Comparison of ENCODE assay signal across 9 cellular contexts in the genomic region with DNA sequence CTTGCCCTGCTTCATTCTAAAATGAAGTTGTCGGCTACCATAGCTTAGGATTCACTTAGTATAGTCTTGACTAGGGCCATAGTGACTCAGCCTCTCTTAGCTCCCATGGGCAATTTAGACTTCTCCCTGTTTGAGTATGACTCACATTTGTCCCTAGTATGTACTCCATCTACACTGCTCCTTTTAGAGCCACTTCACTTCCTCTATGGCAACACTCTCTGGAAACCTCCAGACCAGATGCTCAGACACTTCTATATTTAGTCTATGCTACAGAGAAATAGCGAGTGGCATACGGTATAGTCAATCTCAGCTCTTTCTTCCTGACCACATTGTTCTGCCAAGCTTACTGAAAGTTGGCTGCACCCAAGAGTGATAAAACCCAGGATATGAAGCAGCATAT. TPM values are rescaled to one million over a fixed set of nuclear protein-coding genes. Genes with fewer than 3 reads are reported as not detected.
A peak's percentile ranks its signal among the peaks of the same experiment; 100 is the strongest.
DNase-seq lines count a peak whose midpoint lies in the region; ATAC-seq and TF ChIP-seq lines count a peak whose summit lies in the region.
"Had no signal": no experiment of that assay in that cellular context is flagged by ENCODE, and none has a peak within 500 bp of the region (broad histone marks: within the 10 kb centered on the region; RNA-seq: fewer than 3 reads in every experiment).

No MANE protein-coding gene starts in this region.

- H3K4me3 ChIP-seq in HFF-Myc (replicated peaks; ENCODE audit: low read depth, low read length) (no peak overlapping the region), SJSA1 (no peak overlapping the region), fibroblast of villous mesenchyme (ENCODE audit: low read depth, low read length) (no peak overlapping the region), gastrocnemius medialis (no peak overlapping the region)
- H3K4me3 ChIP-seq: SK-N-MC had no signal

- no peaks in the 10 kb centered on the region for H3K9me3 Mint-ChIP-seq in mesothelial cell of epicardium

- TF ChIP-seq POLR2A in gastrocnemius medialis (IDR thresholded peaks at IDR 0.05) = peak in 1 of 2 donors; percentile 13

- peak; percentile 72 to 75 for ATAC-seq in gastrocnemius medialis
- no peak for ATAC-seq in HG03175 (IDR thresholded peaks at IDR 0.05; ENCODE audit: unreplicated experiment)
- no peak for ATAC-seq in GM18517 (IDR thresholded peaks at IDR 0.05; ENCODE audit: unreplicated experiment)

- H3K4me1 ChIP-seq in SJSA1 (replicated peaks) (peaks cover 8% of the 10 kb centered on the region), gastrocnemius medialis (peaks cover 6 to 9% of the 10 kb centered on the region in 2 donors)

- peaks cover 3% of the 10 kb centered on the region for H3K4me1 Mint-ChIP-seq in mesothelial cell of epicardium

- TF ChIP-seq CTCF in HFF-Myc (IDR thresholded peaks at IDR 0.05; ENCODE audit: low read depth, low read length, missing control alignments) (no peak), fibroblast of villous mesenchyme (IDR thresholded peaks at IDR 0.05; ENCODE audit: insufficient read depth, low read depth, low read length) (no peak), gastrocnemius medialis (IDR thresholded peaks at IDR 0.05 in 4 of 5, conservative IDR thresholded peaks at IDR 0.05 in 1 of 5) (no peak), mesothelial cell of epicardium (IDR thresholded peaks at IDR 0.05; ENCODE audit: unreplicated experiment) (no peak)

- intact Hi-C loops in gastrocnemius medialis (cut with DNase I; ENCODE audit: low total_unique reads) = loop anchor here (10.0 kb wide), 1 partner anchor 489 kb away; no protein-coding TSS in a partner anchor

- H3K27me3 ChIP-seq in SJSA1 (replicated peaks) = no peaks in the 10 kb centered on the region
- H3K27me3 ChIP-seq in gastrocnemius medialis = no peaks in the 10 kb centered on the region

- H3K4me3 Mint-ChIP-seq in mesothelial cell of epicardium = no peak overlapping the region

- in situ Hi-C loops in gastrocnemius medialis (cut with MboI; ENCODE audit: low sequenced_read_pairs in 4 of 4) = loop anchor here (5.0 to 25.0 kb wide), 7 partner anchors 159 to 482 kb away; a partner anchor contains a TSS

- no peaks in the 10 kb centered on the region for H3K36me3 Mint-ChIP-seq in mesothelial cell of epicardium

- H3K27ac ChIP-seq in SJSA1 = no peak overlapping the region; the same call in 1 of the 2 replicates
- H3K27ac ChIP-seq in gastrocnemius medialis = peak overlapping the region in 2 of 4 donors; percentile 46 to 51
- H3K27ac ChIP-seq: SK-N-MC had no signal

- H3K36me3 ChIP-seq in SJSA1 (no peaks in the 10 kb centered on the region), gastrocnemius medialis (no peaks in the 10 kb centered on the region)

- no peak overlapping the region for H3K27ac Mint-ChIP-seq in mesothelial cell of epicardium

- H3K9me3 ChIP-seq in SJSA1 (replicated peaks) (no peaks in the 10 kb centered on the region), gastrocnemius medialis (no peaks in the 10 kb centered on the region)

- H3K27me3 Mint-ChIP-seq in mesothelial cell of epicardium (ENCODE audit: low read depth) = peaks cover 10% of the 10 kb centered on the region

- DNase-seq in HFF-Myc (ENCODE audit: extremely low read depth, low read depth) (peak; percentile 48), SJSA1 (ENCODE audit: low read depth in 1 of 2, low spot score in 2 of 2) (peak; percentile 38 to 48), fibroblast of villous mesenchyme (ENCODE audit: low read depth) (peak; percentile 48), gastrocnemius medialis (peak; percentile 7 to 12), HuH-7.5 (ENCODE audit: low spot score) (no peak), mesothelial cell of epicardium (ENCODE audit: low spot score in 2 of 2, unreplicated experiment in 2 of 2) (no peak)

RNA-seq across cellular contexts. Expression of a gene that starts 11.2 kb away (rescaled TPM):
- 0.24 TPM in 1 of 2 replicates, not detected in the other for total RNA-seq in SJSA1 (2014; rRNA removed; shearing (Covaris generic))
- total RNA-seq in fibroblast of villous mesenchyme = not detected in 2 replicates
- not detected for total RNA-seq in gastrocnemius medialis
- total RNA-seq in mesothelial cell of epicardium = not detected in 3 replicates

RNA-seq across cellular contexts. Expression of a gene that starts 44.6 kb away (rescaled TPM):
- 0.19 and 0.21 TPM in 2 replicates for total RNA-seq in SJSA1 (2014; rRNA removed; shearing (Covaris generic))
- total RNA-seq in fibroblast of villous mesenchyme (not detected in 2 replicates), gastrocnemius medialis (not detected), mesothelial cell of epicardium (not detected in 3 replicates)

Comparison
In these comparisons a context has a peak if more than half of its experiments do, and no peak if none do; other contexts are left out.
1. DNase-seq: peak in HFF-Myc (single experiment), SJSA1 (2 of 2), fibroblast of villous mesenchyme (single experiment) and gastrocnemius medialis (2 of 2); none in HuH-7.5 (single experiment) and mesothelial cell of epicardium (0 of 2).
2. ATAC-seq: peak in gastrocnemius medialis (2 of 2); none in HG03175 (single experiment) and GM18517 (single experiment).